13 cellular contexts compared by ENCODE assay signal in the genomic region with DNA sequence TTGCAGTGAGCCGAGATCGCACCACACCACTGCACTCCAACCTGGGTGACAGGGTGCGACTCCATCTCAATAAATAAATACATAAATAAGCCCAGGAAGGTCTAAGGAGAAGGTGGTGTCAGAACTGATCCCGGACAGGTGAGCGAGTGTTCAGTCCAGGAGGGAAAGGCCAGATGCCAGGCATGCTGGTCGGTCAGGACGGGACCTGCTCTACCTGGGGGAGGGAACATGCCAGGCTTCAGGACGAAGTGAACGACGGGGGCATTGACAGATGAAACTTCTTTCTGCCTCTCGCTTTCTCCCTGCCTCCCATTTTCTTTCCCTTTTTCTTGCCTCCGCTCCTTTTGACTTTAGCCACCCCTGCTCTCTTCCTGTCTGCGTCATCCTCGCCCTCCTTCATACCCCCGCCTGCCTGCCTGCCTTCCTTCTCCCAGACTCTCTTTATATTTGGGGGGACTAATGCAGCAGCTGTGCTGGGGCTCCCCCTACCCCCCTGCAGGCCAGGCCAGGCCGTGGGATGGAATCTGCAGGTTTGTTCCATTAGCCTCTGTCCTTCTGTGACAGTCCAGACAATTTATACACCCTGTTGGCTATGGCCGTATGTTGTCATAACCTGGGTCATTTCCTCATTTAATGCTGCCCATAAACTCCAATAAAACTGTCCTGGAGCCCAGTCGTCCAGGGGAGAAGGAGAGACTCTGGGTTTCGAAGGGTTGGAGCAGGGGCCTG.
DNase-seq lines count a peak whose midpoint lies in the region; ATAC-seq, FAIRE-seq and TF ChIP-seq lines count a peak whose summit lies in the region.
"Had no signal": no experiment of that assay in that cellular context is flagged by ENCODE, and none has a peak within 500 bp of the region (broad histone marks: within the 10 kb centered on the region; RNA-seq: fewer than 3 reads in every experiment).

No MANE protein-coding gene starts in this region.

- POLR2A ChIA-PET in activated naive CD8-positive, alpha-beta T cell treated with anti-CD3 and anti-CD28 coated beads, Interleukin-2, amount 10 ng/mL, durations not matched to agents 7 days and 5 days (lab: Charles Lee) = no interaction called here

- H3K36me3 Mint-ChIP-seq in activated naive CD8-positive, alpha-beta T cell treated with anti-CD3 and anti-CD28 coated beads, Interleukin-2, amount 10 ng/mL, durations not matched to agents 7 days and 5 days = no peaks in the 10 kb centered on the region
- H3K36me3 Mint-ChIP-seq in activated naive CD8-positive, alpha-beta T cell treated with anti-CD3 and anti-CD28 coated beads for 36 hours = no peaks in the 10 kb centered on the region
- no peaks in the 10 kb centered on the region for H3K36me3 Mint-ChIP-seq in neural crest cell (ENCODE audit: low read depth)

- H3K4me3 Mint-ChIP-seq in activated naive CD8-positive, alpha-beta T cell treated with anti-CD3 and anti-CD28 coated beads, Interleukin-2, amount 10 ng/mL, durations not matched to agents 7 days and 5 days = no peak overlapping the region
- no peak overlapping the region for H3K4me3 Mint-ChIP-seq in activated naive CD8-positive, alpha-beta T cell treated with anti-CD3 and anti-CD28 coated beads for 36 hours
- no peak overlapping the region for H3K4me3 Mint-ChIP-seq in neural crest cell
- H3K4me3 Mint-ChIP-seq: CD4-positive, alpha-beta T cell had no signal

- TF ChIP-seq CTCF in neural crest cell (conservative IDR thresholded peaks at IDR 0.05) = no peak

- H3K9me3 Mint-ChIP-seq in activated naive CD8-positive, alpha-beta T cell treated with anti-CD3 and anti-CD28 coated beads, Interleukin-2, amount 10 ng/mL, durations not matched to agents 7 days and 5 days = no peaks in the 10 kb centered on the region
- H3K9me3 Mint-ChIP-seq in activated naive CD8-positive, alpha-beta T cell treated with anti-CD3 and anti-CD28 coated beads for 36 hours = no peaks in the 10 kb centered on the region
- no peaks in the 10 kb centered on the region for H3K9me3 Mint-ChIP-seq in neural crest cell
- H3K9me3 Mint-ChIP-seq: CD4-positive, alpha-beta T cell had no signal

- intact Hi-C loops in head of caudate nucleus (cut with DNase I) = no loop called here

- H3K4me1 Mint-ChIP-seq in activated naive CD8-positive, alpha-beta T cell treated with anti-CD3 and anti-CD28 coated beads, Interleukin-2, amount 10 ng/mL, durations not matched to agents 7 days and 5 days = peaks cover 2% of the 10 kb centered on the region
- H3K4me1 Mint-ChIP-seq in activated naive CD8-positive, alpha-beta T cell treated with anti-CD3 and anti-CD28 coated beads for 36 hours = peaks cover 3% of the 10 kb centered on the region
- H3K4me1 Mint-ChIP-seq in neural crest cell = peaks cover 7% of the 10 kb centered on the region

- H3K27me3 Mint-ChIP-seq in activated naive CD8-positive, alpha-beta T cell treated with anti-CD3 and anti-CD28 coated beads, Interleukin-2, amount 10 ng/mL, durations not matched to agents 7 days and 5 days = peaks cover 14% of the 10 kb centered on the region
- peaks cover 19% of the 10 kb centered on the region for H3K27me3 Mint-ChIP-seq in activated naive CD8-positive, alpha-beta T cell treated with anti-CD3 and anti-CD28 coated beads for 36 hours
- peaks cover 9% of the 10 kb centered on the region for H3K27me3 Mint-ChIP-seq in neural crest cell (ENCODE audit: low read depth)

- DNase-seq in activated naive CD8-positive, alpha-beta T cell treated with anti-CD3 and anti-CD28 coated beads, Interleukin-2, amount 10 ng/mL, durations not matched to agents 7 days and 5 days = no peak
- DNase-seq in activated naive CD8-positive, alpha-beta T cell treated with anti-CD3 and anti-CD28 coated beads for 36 hours = no peak
- DNase-seq in head of caudate nucleus = peak in 23 of 42 donors; percentile 19 to 82 (median 48)
- DNase-seq in neural crest cell (ENCODE audit: low read depth, low spot score) = no peak
- DNase-seq in hippocampal formation (lab: John Stamatoyannopoulos, UW) = no peak
- DNase-seq in OCI-M2 (lab: John Stamatoyannopoulos, UW; ENCODE audit: unreplicated experiment) = no peak
- DNase-seq in RCC 7860 (ENCODE audit: low spot score) = no peak
- DNase-seq: 8988T; AML-193; Calu3; CD4-positive, alpha-beta T cell; DMS 273 treated with DMSO at 0.1 percent for 48 hours had no signal

- ATAC-seq in activated naive CD8-positive, alpha-beta T cell treated with anti-CD3 and anti-CD28 coated beads, Interleukin-2, amount 10 ng/mL, durations not matched to agents 7 days and 5 days (ENCODE audit: low read depth) = no peak

- no peak for FAIRE-seq in RCC 7860 (lab: Jason Lieb, UNC)
- FAIRE-seq: H1 had no signal

- H3K27ac Mint-ChIP-seq in activated naive CD8-positive, alpha-beta T cell treated with anti-CD3 and anti-CD28 coated beads, Interleukin-2, amount 10 ng/mL, durations not matched to agents 7 days and 5 days = peak overlapping the region; percentile 13
- no peak overlapping the region for H3K27ac Mint-ChIP-seq in activated naive CD8-positive, alpha-beta T cell treated with anti-CD3 and anti-CD28 coated beads for 36 hours
- H3K27ac Mint-ChIP-seq in neural crest cell (ENCODE audit: unreplicated experiment) = peak overlapping the region; percentile 72
- H3K27ac Mint-ChIP-seq: CD4-positive, alpha-beta T cell had no signal

Comparison
In these comparisons a context has a peak if more than half of its experiments do, and no peak if none do; other contexts are left out.
1. DNase-seq: peak in head of caudate nucleus (23 of 42); none in activated naive CD8-positive, alpha-beta T cell treated with anti-CD3 and anti-CD28 coated beads, Interleukin-2, amount 10 ng/mL, durations not matched to agents 7 days and 5 days (single experiment), activated naive CD8-positive, alpha-beta T cell treated with anti-CD3 and anti-CD28 coated beads for 36 hours (single experiment), neural crest cell (single experiment), hippocampal formation (0 of 2), OCI-M2 (single experiment) and RCC 7860 (single experiment).